Comparison of ENCODE assay signal across 8 cellular contexts in the genomic region with DNA sequence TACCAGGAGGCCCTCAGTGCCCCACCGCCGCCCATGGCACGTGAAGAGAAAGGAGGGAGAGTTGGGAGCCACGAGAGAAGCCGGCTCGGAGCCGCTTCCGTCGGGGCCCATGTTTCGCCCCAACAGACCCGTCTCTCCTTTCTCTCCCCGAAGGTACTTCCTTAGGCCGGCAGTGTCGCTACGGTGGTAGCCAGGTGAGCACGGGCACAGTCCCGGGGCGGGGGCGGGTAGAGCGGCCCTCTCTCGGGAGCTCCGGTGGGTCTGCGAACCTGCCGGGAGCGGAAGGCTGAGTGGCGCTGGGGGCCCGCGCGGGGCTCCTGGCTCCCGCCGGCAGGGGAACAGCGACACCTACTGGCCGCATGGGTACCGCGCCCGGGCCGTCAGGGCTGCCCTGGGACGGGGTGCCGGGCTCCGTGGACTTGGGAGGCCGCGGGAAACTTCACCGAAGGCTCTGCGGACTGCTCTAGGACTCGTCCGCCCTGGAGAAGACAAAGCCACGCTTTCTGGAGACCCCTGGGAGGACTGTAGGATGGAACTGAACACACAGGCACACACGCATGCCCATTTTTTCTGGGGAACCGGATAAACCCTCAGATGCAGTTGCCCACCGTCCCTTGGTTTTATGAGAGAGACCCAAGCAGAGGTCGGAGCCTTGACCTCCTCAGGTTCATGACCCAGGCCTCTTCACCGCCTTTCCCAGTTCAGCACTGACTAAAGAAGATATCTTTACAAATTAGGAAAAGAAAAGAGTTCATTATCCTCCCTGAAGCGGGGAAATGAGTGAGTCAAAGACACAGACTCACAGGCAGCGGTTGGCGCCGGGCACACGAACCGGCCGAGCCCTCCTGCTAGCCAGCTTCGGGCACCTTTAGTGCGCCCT.
A peak's percentile ranks its signal among the peaks of the same experiment; 100 is the strongest.
DNase-seq lines count a peak whose midpoint lies in the region; ATAC-seq, FAIRE-seq and TF ChIP-seq lines count a peak whose summit lies in the region.

No MANE protein-coding gene starts in this region.

- H3K36me3 Mint-ChIP-seq in activated B cell treated with CpG ODN at 0.5 μM for 24 hours (ENCODE audit: low read depth) = no peaks in the 10 kb centered on the region

- CTCF ChIA-PET in activated B cell treated with CpG ODN at 0.5 μM for 24 hours (lab: Charles Lee) = interaction anchor here (0.6 to 4.4 kb wide), 7 partner anchors 10 to 937 kb away, joined by 4 to 28 read pairs (median 10); no protein-coding TSS in a partner anchor

- peak; percentile 78 for ATAC-seq in HG02678 (IDR thresholded peaks at IDR 0.05; ENCODE audit: unreplicated experiment)
- peak; percentile 74 for ATAC-seq in activated B cell treated with CpG ODN at 0.5 μM for 24 hours (ENCODE audit: low read depth)

- no peak overlapping the region for H3K4me3 ChIP-seq in bronchial epithelial cell (ENCODE audit: low read depth, low read length)

- no peak for FAIRE-seq in bronchial epithelial cell (lab: Jason Lieb, UNC)

- peak overlapping the region; percentile 82 for H3K27ac ChIP-seq in layer of hippocampus (ENCODE audit: low read depth, low read length)

- POLR2A ChIA-PET in activated B cell treated with CpG ODN at 0.5 μM for 24 hours (lab: Charles Lee) = interaction anchor here (0.5 kb wide), 1 partner anchor 909 kb away, joined by 4 read pairs; no protein-coding TSS in a partner anchor

- peaks cover 61% of the 10 kb centered on the region for H3K27me3 Mint-ChIP-seq in activated B cell treated with CpG ODN at 0.5 μM for 24 hours

- DNase-seq in NCI-H1436 (lab: John Stamatoyannopoulos, UW) = peak; percentile 48
- no peak for DNase-seq in NCI-H1436 treated with DMSO at 0.1 percent for 48 hours (lab: John Stamatoyannopoulos, UW)
- DNase-seq in NCI-H1105 treated with DMSO at 0.1 percent for 48 hours (lab: John Stamatoyannopoulos, UW) = peak; percentile 41
- peak; percentile 74 for DNase-seq in activated B cell treated with CpG ODN at 0.5 μM for 24 hours
- no peak for DNase-seq in bronchial epithelial cell (ENCODE audit: low read depth)
- DNase-seq in stimulated activated CD4-positive, alpha-beta T cell treated with anti-CD3 and anti-CD28 coated beads, Interleukin-1b, Interleukin-23, amount 100 ng/mL, for 48 hours = peak; percentile 74

- H3K27me3 ChIP-seq in bronchial epithelial cell (ENCODE audit: control insufficient read depth, insufficient read depth, low read length) (peaks cover 75% of the 10 kb centered on the region), layer of hippocampus (ENCODE audit: control insufficient read depth, insufficient read depth, low read length) (peaks cover 4% of the 10 kb centered on the region)

- no peaks in the 10 kb centered on the region for H3K9me3 Mint-ChIP-seq in activated B cell treated with CpG ODN at 0.5 μM for 24 hours

- TF ChIP-seq CTCF in activated B cell treated with CpG ODN at 0.5 μM for 24 hours (IDR thresholded peaks at IDR 0.05) (no peak), bronchial epithelial cell (IDR thresholded peaks at IDR 0.05; ENCODE audit: insufficient read depth, low read length, severe bottlenecking) (peak; percentile 95)

- intact Hi-C loops in activated B cell treated with CpG ODN at 0.5 μM for 24 hours (cut with micrococcal nuclease) = loop anchor here (1.0 kb wide), 1 partner anchor 899 kb away; no protein-coding TSS in a partner anchor

- peaks cover 12% of the 10 kb centered on the region for H3K4me1 Mint-ChIP-seq in activated B cell treated with CpG ODN at 0.5 μM for 24 hours

- H3K36me3 ChIP-seq in bronchial epithelial cell (ENCODE audit: control insufficient read depth, insufficient read depth, low read length) = no peaks in the 10 kb centered on the region

- peak overlapping the region; percentile 24 for H3K4me3 Mint-ChIP-seq in activated B cell treated with CpG ODN at 0.5 μM for 24 hours

- H3K27ac Mint-ChIP-seq in activated B cell treated with CpG ODN at 0.5 μM for 24 hours = no peak overlapping the region

Comparison
In these comparisons a context has a peak if more than half of its experiments do, and no peak if none do; other contexts are left out.
1. DNase-seq: peak in NCI-H1436 (single experiment), NCI-H1105 treated with DMSO at 0.1 percent for 48 hours (single experiment), activated B cell treated with CpG ODN at 0.5 μM for 24 hours (single experiment) and stimulated activated CD4-positive, alpha-beta T cell treated with anti-CD3 and anti-CD28 coated beads, Interleukin-1b, Interleukin-23, amount 100 ng/mL, for 48 hours (single experiment); none in NCI-H1436 treated with DMSO at 0.1 percent for 48 hours (single experiment) and bronchial epithelial cell (single experiment).